In genomic region chr14:105301915-105302249, GRCh38 we compare ENCODE assay signal across 8 cellular contexts. TPM values are rescaled to one million over a fixed set of nuclear protein-coding genes. Genes with fewer than 3 reads are reported as not detected.
A peak's percentile ranks its signal among the peaks of the same experiment; 100 is the strongest.
DNase-seq lines count a peak whose midpoint lies in the region; ATAC-seq, FAIRE-seq and TF ChIP-seq lines count a peak whose summit lies in the region.
"Not testable (repeated sequence)": the region's sequence is repeated elsewhere in the genome, so short reads cannot be mapped to it uniquely, and the experiment has no call there.

No MANE protein-coding gene starts in this region.

- TF ChIP-seq RAD21 in HepG2 (CRISPR knock-in tag; IDR thresholded peaks at IDR 0.05) = not testable (repeated sequence)

- not testable (repeated sequence) for TF ChIP-seq POLR2A in esophagus muscularis mucosa (IDR thresholded peaks at IDR 0.05; ENCODE audit: low read depth); HepG2 (IDR thresholded peaks at IDR 0.05; ENCODE audit: insufficient read depth in 1 of 2, low read depth in 2 of 2, low read length in 2 of 2); testis (IDR thresholded peaks at IDR 0.05)

- WGBS in esophagus muscularis mucosa = 80% methylated on average over 11 of the region's 11 CpGs
- 96% methylated on average over 11 of the region's 11 CpGs for WGBS in HepG2 (ENCODE audit: low lambda C conversion rate)
- WGBS in pancreas, 2 donors = 63 to 72% methylated on average over 9 to 11 of the region's 11 CpGs
- 60 to 70% methylated on average over 11 of the region's 11 CpGs for WGBS in testis, 2 donors

- peak in 2 of 5 donors; percentile 21 to 28 for DNase-seq in CD4-positive, alpha-beta memory T cell
- not testable (repeated sequence) for DNase-seq in Jurkat, Clone E6-1 (ENCODE audit: low read depth, low spot score); astrocyte of the cerebellum (ENCODE audit: low read depth); esophagus muscularis mucosa (ENCODE audit: extremely low spot score); HepG2 (ENCODE audit: low spot score); pancreas; testis

- not testable (repeated sequence) for FAIRE-seq in HepG2 (lab: Jason Lieb, UNC); pancreas (lab: Jason Lieb, UNC)

- H3K9me3 ChIP-seq in CD4-positive, alpha-beta memory T cell (ENCODE audit: control insufficient read depth in 1 of 2, low read length in 2 of 2); esophagus muscularis mucosa; HepG2 (ENCODE audit: low read length); pancreas; testis: not testable (repeated sequence)

- H3K79me2 ChIP-seq in HepG2 (ENCODE audit: insufficient read depth, low read length) = peaks cover 23% of the 10 kb centered on the region

- not testable (repeated sequence) for TF ChIP-seq EP300 in esophagus muscularis mucosa (IDR thresholded peaks at IDR 0.05); HepG2 (IDR thresholded peaks at IDR 0.05; ENCODE audit: low read depth in 2 of 2, low read length in 2 of 2); HepG2 (CRISPR knock-in tag; IDR thresholded peaks at IDR 0.05; ENCODE audit: borderline replicate concordance)

- TF ChIP-seq CTCF in VCaP (conservative IDR thresholded peaks at IDR 0.05); astrocyte of the cerebellum (IDR thresholded peaks at IDR 0.05; ENCODE audit: low read depth, low read length, missing control alignments); esophagus muscularis mucosa (IDR thresholded peaks at IDR 0.05); HepG2 (CRISPR knock-in tag; IDR thresholded peaks at IDR 0.05); pancreas (IDR thresholded peaks at IDR 0.05); testis (IDR thresholded peaks at IDR 0.05): not testable (repeated sequence)

- H3K4me1 Mint-ChIP-seq in CD4-positive, alpha-beta memory T cell = peaks cover 22 to 47% (median 30%) of the 10 kb centered on the region in 4 donors

- POLR2A ChIA-PET in CD4-positive, alpha-beta memory T cell (lab: Charles Lee; ENCODE audit: partially characterized antibody) = interaction anchor here (1.0 to 3.8 kb wide), 7 partner anchors 9 to 237 kb away, joined by 3 to 136 read pairs (median 9); partner anchors contain the start of genes GPR132 and PACS2
- POLR2A ChIA-PET in HepG2 (lab: Yijun Ruan, JAX) = interaction anchor here (1.4 to 2.2 kb wide), 3 partner anchors 12 to 25 kb away, joined by 5 to 34 read pairs (median 7); partner anchors contain the start of gene PACS2

- peak overlapping the region; percentile 80 to 97 (median 94) for H3K27ac Mint-ChIP-seq in CD4-positive, alpha-beta memory T cell

- CTCF ChIA-PET in CD4-positive, alpha-beta memory T cell (lab: Charles Lee; ENCODE audit: partially characterized antibody) = interaction anchor here (0.7 to 1.5 kb wide), 2 partner anchors 10 to 108 kb away, joined by 4 read pairs; no protein-coding TSS in a partner anchor
- CTCF ChIA-PET in HepG2 (lab: Yijun Ruan, JAX; ENCODE audit: low intra/inter-chr PET ratio, low total read pairs) = not testable (repeated sequence)

- H3K27ac ChIP-seq in CD4-positive, alpha-beta memory T cell (ENCODE audit: low read depth, low read length) = peak overlapping the region; percentile 63
- H3K27ac ChIP-seq in VCaP = peak overlapping the region; percentile 91
- peak overlapping the region; percentile 93 to 98 (median 95) for H3K27ac ChIP-seq in esophagus muscularis mucosa (replicated peaks in 1 of 4)
- not testable (repeated sequence) for H3K27ac ChIP-seq in HepG2 (ENCODE audit: extremely low read length, insufficient read depth, low read length)
- H3K27ac ChIP-seq in pancreas = peak overlapping the region; percentile 79 to 96 (median 92)
- H3K27ac ChIP-seq in testis = peak overlapping the region; percentile 79 to 91

- BruUV-seq in HepG2 (replicated peaks; lab: Mats Ljungman, UMichigan) = not testable (repeated sequence)

- peaks cover 10% of the 10 kb centered on the region; the same call in 1 of the 2 replicates for H4K20me1 ChIP-seq in HepG2 (ENCODE audit: insufficient read depth, low read length)

- peaks cover 24% of the 10 kb centered on the region for H3K4me1 ChIP-seq in CD4-positive, alpha-beta memory T cell (ENCODE audit: insufficient read depth, low read length)
- H3K4me1 ChIP-seq in esophagus muscularis mucosa (peaks cover 18 to 32% (median 28%) of the 10 kb centered on the region in 4 donors), HepG2 (ENCODE audit: insufficient read depth, low read length) (peaks cover 37% of the 10 kb centered on the region)
- not testable (repeated sequence) for H3K4me1 ChIP-seq in pancreas, testis

- H3K36me3 Mint-ChIP-seq in CD4-positive, alpha-beta memory T cell = not testable (repeated sequence)

- not testable (repeated sequence) for H3K9me3 Mint-ChIP-seq in CD4-positive, alpha-beta memory T cell

- H3K4me3 ChIP-seq in CD4-positive, alpha-beta memory T cell (ENCODE audit: low read length in 2 of 2) = peak overlapping the region in 1 of 2 donors; percentile 80
- H3K4me3 ChIP-seq in Jurkat, Clone E6-1 (ENCODE audit: low read length) = peak overlapping the region; percentile 72
- H3K4me3 ChIP-seq in astrocyte of the cerebellum (ENCODE audit: low read depth, low read length) = peak overlapping the region; percentile 74
- H3K4me3 ChIP-seq in esophagus muscularis mucosa = peak overlapping the region; percentile 64 to 85 (median 82)
- H3K4me3 ChIP-seq in HepG2 (replicated peaks in 1 of 3; ENCODE audit: insufficient read depth in 1 of 3, low read depth in 2 of 3, low read length in 3 of 3) = peak overlapping the region; percentile 68 to 92 (median 68); a peak in 4 of 6 replicates
- peak overlapping the region; percentile 64 to 81 (median 78) for H3K4me3 ChIP-seq in pancreas
- H3K4me3 ChIP-seq in testis = peak overlapping the region; percentile 78 to 82

- H2AFZ ChIP-seq in HepG2 (ENCODE audit: low read length) = not testable (repeated sequence)

- not testable (repeated sequence) for ATAC-seq in HepG2, pancreas

- H3K9ac ChIP-seq in HepG2 (ENCODE audit: insufficient read depth, low read depth, low read length) = peak overlapping the region; percentile 62; the same call in 1 of the 2 replicates

- in situ Hi-C loops in astrocyte of the cerebellum (cut with HindIII; ENCODE audit: low sequenced_read_pairs); HepG2 (cut with HindIII; ENCODE audit: extremely low pct_ligation_motif_present, low pct_unique_long_range_greater_than_20kb): not testable (repeated sequence)

- H3K4me2 ChIP-seq in HepG2 (ENCODE audit: low read depth, low read length) = peak overlapping the region; percentile 71

- H3K4me3 Mint-ChIP-seq in CD4-positive, alpha-beta memory T cell = peak overlapping the region; percentile 85 to 95 (median 90)

- H3K27me3 Mint-ChIP-seq in CD4-positive, alpha-beta memory T cell = not testable (repeated sequence)

- intact Hi-C loops in CD4-positive, alpha-beta memory T cell (cut with micrococcal nuclease) = loop anchor here (1.0 to 5.0 kb wide), 8 partner anchors 12 to 281 kb away; partner anchors contain the start of genes BTBD6, CDCA4, NUDT14 and PACS2
- intact Hi-C loops in esophagus muscularis mucosa (cut with DNase I); HepG2 (cut with micrococcal nuclease; ENCODE audit: unreplicated experiment); pancreas (cut with DNase I); testis (cut with DNase I; ENCODE audit: low total_unique reads): not testable (repeated sequence)

- H3K27me3 ChIP-seq in CD4-positive, alpha-beta memory T cell (ENCODE audit: insufficient read depth, low read length); esophagus muscularis mucosa; HepG2 (ENCODE audit: control insufficient read depth in 1 of 2, insufficient read depth in 2 of 2, low read length in 2 of 2); pancreas; testis: not testable (repeated sequence)

- H3K36me3 ChIP-seq in CD4-positive, alpha-beta memory T cell (ENCODE audit: insufficient read depth, low read length); esophagus muscularis mucosa; HepG2 (replicated peaks in 1 of 2; ENCODE audit: control insufficient read depth in 1 of 2, insufficient read depth in 2 of 2, low read length in 2 of 2); pancreas; testis (ENCODE audit: low read depth, missing control alignments): not testable (repeated sequence)

RNA-seq across cellular contexts. Expression of gene BRF1, which starts 1.1 kb away (rescaled TPM):
- 10 to 100 TPM; 49.7 to 56.0 TPM for total RNA-seq in CD4-positive, alpha-beta memory T cell
- 10 to 100 TPM in 1 of 2 donors, 1 to 10 TPM in 1; 3.0 to 10.2 TPM for polyA plus RNA-seq in CD4-positive, alpha-beta memory T cell
- polyA plus RNA-seq in Jurkat, Clone E6-1 (2012; ENCODE audit: insufficient read depth, insufficient read length) = 37.7 TPM
- total RNA-seq in esophagus muscularis mucosa = 10 to 100 TPM; 23.0 to 47.3 (median 41.4) TPM
- 6.4 and 11.0 TPM in 2 replicates for total RNA-seq in HepG2 (2016; rRNA removed; fragmentation: Illumina TruSeq; extraction: Trizol)
- 5.6 and 7.0 TPM in 2 replicates for total RNA-seq in HepG2 (2016; cell fraction: cytosol; rRNA removed; fragmentation: Illumina TruSeq; extraction: Trizol; ENCODE audit: low read depth)
- total RNA-seq in HepG2 (2016; cell fraction: insoluble cytoplasmic fraction; rRNA removed; fragmentation: Illumina TruSeq; extraction: Trizol) = 5.9 and 10.9 TPM in 2 replicates
- total RNA-seq in HepG2 (2016; cell fraction: membrane; rRNA removed; fragmentation: Illumina TruSeq; extraction: Trizol) = 4.2 and 5.2 TPM in 2 replicates
- 11.8 and 16.0 TPM in 2 replicates for total RNA-seq in HepG2 (2016; cell fraction: nucleus; rRNA removed; fragmentation: Illumina TruSeq; extraction: Trizol)
- 5.1 and 5.7 TPM in 2 replicates for polyA plus RNA-seq in HepG2 (2011; rRNA removed)
- 3.4 and 3.6 TPM in 2 replicates for polyA plus RNA-seq in HepG2 (2011; cell fraction: cytosol; rRNA removed)
- 32.9 and 41.6 TPM in 2 replicates for polyA plus RNA-seq in HepG2 (2011; cell fraction: nucleus; rRNA removed)
- 7.1 and 9.1 TPM in 2 replicates for polyA plus RNA-seq in HepG2 (2012)
- 0.58 and 0.88 TPM in 2 replicates for polyA plus RNA-seq in HepG2 (2016; cell fraction: cytosol; fragmentation: Illumina TruSeq; extraction: Trizol; ENCODE audit: low read depth)
- 6.9 and 7.1 TPM in 2 replicates for polyA plus RNA-seq in HepG2 (2016; cell fraction: insoluble cytoplasmic fraction; fragmentation: Illumina TruSeq; extraction: Trizol; ENCODE audit: low read depth)
- polyA plus RNA-seq in HepG2 (2016; cell fraction: membrane; fragmentation: Illumina TruSeq; extraction: Trizol; ENCODE audit: low read depth) = 1.6 and 1.8 TPM in 2 replicates
- polyA plus RNA-seq in HepG2 (2016; cell fraction: nucleus; fragmentation: Illumina TruSeq; extraction: Trizol; ENCODE audit: insufficient read depth, low read depth) = 26.5 and 31.7 TPM in 2 replicates
- 15.5 TPM in 2 replicates for polyA minus RNA-seq in HepG2 (2011; rRNA and poly(A)+ RNA removed; ENCODE audit: low replicate concordance)
- polyA minus RNA-seq in HepG2 (2011; cell fraction: cytosol; rRNA and poly(A)+ RNA removed) = 6.0 and 7.0 TPM in 2 replicates
- polyA minus RNA-seq in HepG2 (2011; cell fraction: nucleus; rRNA and poly(A)+ RNA removed) = 25.0 and 27.4 TPM in 2 replicates
- 10 to 100 TPM; 13.6 to 25.4 (median 19.3) TPM for total RNA-seq in pancreas
- polyA plus RNA-seq in pancreas = 10 to 100 TPM; 34.5 to 50.2 TPM
- total RNA-seq in testis = 100 to 1,000 TPM in 1 of 2 donors, 10 to 100 TPM in 1; 95.3 to 112 TPM
- polyA plus RNA-seq in testis (ENCODE audit: insufficient read depth, low read depth, low replicate concordance) = 30.3 TPM

RNA-seq across cellular contexts. Expression of gene PACS2, which starts 12.7 kb away (rescaled TPM):
- total RNA-seq in CD4-positive, alpha-beta memory T cell = 10 to 100 TPM; 70.9 to 76.6 TPM
- polyA plus RNA-seq in CD4-positive, alpha-beta memory T cell = 1 to 10 TPM; 1.9 to 7.7 TPM
- polyA plus RNA-seq in Jurkat, Clone E6-1 (2012; ENCODE audit: insufficient read depth, insufficient read length) = 47.3 TPM
- total RNA-seq in esophagus muscularis mucosa (10 to 100 TPM; 59.8 to 97.4 (median 71.2) TPM), HepG2 (2016; rRNA removed; fragmentation: Illumina TruSeq; extraction: Trizol) (14.6 and 23.6 TPM in 2 replicates), pancreas (10 to 100 TPM; 36.9 to 63.6 (median 46.2) TPM), testis (100 to 1,000 TPM; 167 to 174 TPM)
- 32.3 and 33.7 TPM in 2 replicates for total RNA-seq in HepG2 (2016; cell fraction: cytosol; rRNA removed; fragmentation: Illumina TruSeq; extraction: Trizol; ENCODE audit: low read depth)
- 10.5 and 22.9 TPM in 2 replicates for total RNA-seq in HepG2 (2016; cell fraction: insoluble cytoplasmic fraction; rRNA removed; fragmentation: Illumina TruSeq; extraction: Trizol)
- total RNA-seq in HepG2 (2016; cell fraction: membrane; rRNA removed; fragmentation: Illumina TruSeq; extraction: Trizol) = 48.2 and 50.4 TPM in 2 replicates
- 18.0 and 23.5 TPM in 2 replicates for total RNA-seq in HepG2 (2016; cell fraction: nucleus; rRNA removed; fragmentation: Illumina TruSeq; extraction: Trizol)
- polyA plus RNA-seq in HepG2 (2011; rRNA removed) (27.6 and 33.7 TPM in 2 replicates), pancreas (100 to 1,000 TPM in 1 of 2 donors, 10 to 100 TPM in 1; 77.7 to 128 TPM), testis (ENCODE audit: insufficient read depth, low read depth, low replicate concordance) (99.2 TPM)
- polyA plus RNA-seq in HepG2 (2011; cell fraction: cytosol; rRNA removed) = 22.9 and 31.9 TPM in 2 replicates
- polyA plus RNA-seq in HepG2 (2011; cell fraction: nucleus; rRNA removed) = 175 and 213 TPM in 2 replicates
- polyA plus RNA-seq in HepG2 (2012) = 22.4 and 34.0 TPM in 2 replicates
- 37.2 and 44.2 TPM in 2 replicates for polyA plus RNA-seq in HepG2 (2016; cell fraction: cytosol; fragmentation: Illumina TruSeq; extraction: Trizol; ENCODE audit: low read depth)
- polyA plus RNA-seq in HepG2 (2016; cell fraction: insoluble cytoplasmic fraction; fragmentation: Illumina TruSeq; extraction: Trizol; ENCODE audit: low read depth) = 16.9 and 23.7 TPM in 2 replicates
- 47.5 and 52.5 TPM in 2 replicates for polyA plus RNA-seq in HepG2 (2016; cell fraction: membrane; fragmentation: Illumina TruSeq; extraction: Trizol; ENCODE audit: low read depth)
- polyA plus RNA-seq in HepG2 (2016; cell fraction: nucleus; fragmentation: Illumina TruSeq; extraction: Trizol; ENCODE audit: insufficient read depth, low read depth) = 55.8 and 60.4 TPM in 2 replicates
- 21.1 and 44.9 TPM in 2 replicates for polyA minus RNA-seq in HepG2 (2011; rRNA and poly(A)+ RNA removed; ENCODE audit: low replicate concordance)
- polyA minus RNA-seq in HepG2 (2011; cell fraction: cytosol; rRNA and poly(A)+ RNA removed) = 12.7 and 16.0 TPM in 2 replicates
- 29.4 and 36.3 TPM in 2 replicates for polyA minus RNA-seq in HepG2 (2011; cell fraction: nucleus; rRNA and poly(A)+ RNA removed)

RNA-seq across cellular contexts. Expression of gene BTBD6, which starts 53.5 kb away (rescaled TPM):
- 10 to 100 TPM; 52.0 to 56.7 TPM for total RNA-seq in CD4-positive, alpha-beta memory T cell
- 10 to 100 TPM in 1 of 2 donors, 1 to 10 TPM in 1; 5.4 to 17.4 TPM for polyA plus RNA-seq in CD4-positive, alpha-beta memory T cell
- polyA plus RNA-seq in Jurkat, Clone E6-1 (2012; ENCODE audit: insufficient read depth, insufficient read length) = 52.6 TPM
- total RNA-seq in esophagus muscularis mucosa = 10 to 100 TPM; 56.1 to 72.5 (median 69.4) TPM
- total RNA-seq in HepG2 (2016; rRNA removed; fragmentation: Illumina TruSeq; extraction: Trizol) = not detected in 2 replicates
- total RNA-seq in HepG2 (2016; cell fraction: cytosol; rRNA removed; fragmentation: Illumina TruSeq; extraction: Trizol; ENCODE audit: low read depth) = not detected in 2 replicates
- not detected in 2 replicates for total RNA-seq in HepG2 (2016; cell fraction: insoluble cytoplasmic fraction; rRNA removed; fragmentation: Illumina TruSeq; extraction: Trizol)
- total RNA-seq in HepG2 (2016; cell fraction: membrane; rRNA removed; fragmentation: Illumina TruSeq; extraction: Trizol) = not detected in 2 replicates
- total RNA-seq in HepG2 (2016; cell fraction: nucleus; rRNA removed; fragmentation: Illumina TruSeq; extraction: Trizol) = not detected in 2 replicates
- not detected in 2 replicates for polyA plus RNA-seq in HepG2 (2011; rRNA removed)
- polyA plus RNA-seq in HepG2 (2011; cell fraction: cytosol; rRNA removed) = not detected in 2 replicates
- not detected in 2 replicates for polyA plus RNA-seq in HepG2 (2011; cell fraction: nucleus; rRNA removed)
- 0.08 and 0.11 TPM in 2 replicates for polyA plus RNA-seq in HepG2 (2012)
- not detected in 2 replicates for polyA plus RNA-seq in HepG2 (2016; cell fraction: cytosol; fragmentation: Illumina TruSeq; extraction: Trizol; ENCODE audit: low read depth)
- polyA plus RNA-seq in HepG2 (2016; cell fraction: insoluble cytoplasmic fraction; fragmentation: Illumina TruSeq; extraction: Trizol; ENCODE audit: low read depth) = not detected in 2 replicates
- not detected in 2 replicates for polyA plus RNA-seq in HepG2 (2016; cell fraction: membrane; fragmentation: Illumina TruSeq; extraction: Trizol; ENCODE audit: low read depth)
- polyA plus RNA-seq in HepG2 (2016; cell fraction: nucleus; fragmentation: Illumina TruSeq; extraction: Trizol; ENCODE audit: insufficient read depth, low read depth) = not detected in 2 replicates
- 40.4 TPM in 1 of 2 replicates, not detected in the other for polyA minus RNA-seq in HepG2 (2011; rRNA and poly(A)+ RNA removed; ENCODE audit: low replicate concordance)
- not detected in 2 replicates for polyA minus RNA-seq in HepG2 (2011; cell fraction: cytosol; rRNA and poly(A)+ RNA removed)
- 0.26 TPM in 1 of 2 replicates, not detected in the other for polyA minus RNA-seq in HepG2 (2011; cell fraction: nucleus; rRNA and poly(A)+ RNA removed)
- 10 to 100 TPM in 1 of 6 donors, 1 to 10 TPM in 5; 4.3 to 12.5 (median 6.7) TPM for total RNA-seq in pancreas
- 10 to 100 TPM; 20.1 to 44.5 TPM for polyA plus RNA-seq in pancreas
- 10 to 100 TPM; 84.1 to 97.6 TPM for total RNA-seq in testis
- 120 TPM for polyA plus RNA-seq in testis (ENCODE audit: insufficient read depth, low read depth, low replicate concordance)
